ENCODE assay signal across 24 cellular contexts in the genomic region with DNA sequence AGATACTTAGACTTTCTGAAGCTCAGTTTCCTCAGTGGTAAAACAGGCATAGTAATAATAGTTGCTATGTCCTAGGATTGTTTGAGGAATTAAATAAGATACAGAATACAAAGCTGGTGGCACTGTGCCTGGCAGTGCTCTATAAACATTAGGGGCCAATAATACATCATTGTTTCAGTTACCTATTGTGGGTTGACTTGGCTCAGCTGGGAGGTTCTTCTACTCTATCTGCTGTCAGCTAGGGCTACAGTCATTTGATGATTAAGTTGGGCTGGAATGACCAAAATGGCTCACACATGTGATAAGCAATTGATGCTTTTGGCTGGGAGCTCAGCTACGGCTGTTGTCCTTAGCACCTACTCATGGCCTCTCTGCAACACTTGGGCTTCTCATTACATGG.
"Had no signal": no experiment of that assay in that cellular context is flagged by ENCODE, and none has a peak within 500 bp of the region (broad histone marks: within the 10 kb centered on the region; RNA-seq: fewer than 3 reads in every experiment).

No MANE protein-coding gene starts in this region.

- H3K4me1 ChIP-seq: Peyer's patch, SJCRH30 had no signal

- H3K27ac ChIP-seq: brain microvascular endothelial cell, cardiac muscle cell, Peyer's patch, RWPE1, SJCRH30, WERI-Rb-1 had no signal

- H3K27ac Mint-ChIP-seq: activated CD4-positive, alpha-beta T cell treated with anti-CD3 and anti-CD28 coated beads for 36 hours; activated CD8-positive, alpha-beta T cell treated with anti-CD3 and anti-CD28 coated beads for 36 hours; activated naive CD4-positive, alpha-beta T cell treated with anti-CD3 and anti-CD28 coated beads, Interleukin-2, amount 10 ng/mL, durations not matched to agents 7 days and 5 days; activated naive CD8-positive, alpha-beta T cell treated with anti-CD3 and anti-CD28 coated beads for 36 hours; activated T-helper 2 cell treated with anti-CD3 and anti-CD28 coated beads, Interferon-gamma antibody, Interleukin-2, Interleukin-4, amounts not matched to agents 10 μg/mL and 5 μg/mL and 100 μg/mL, durations not matched to agents 14 hours and 24 hours and 36 hours had no signal

- H3K4me3 ChIP-seq: cardiac muscle cell, Peyer's patch, SJCRH30 had no signal

- ATAC-seq: activated CD4-positive, alpha-beta T cell treated with anti-CD3 and anti-CD28 coated beads for 36 hours; activated CD8-positive, alpha-beta T cell treated with anti-CD3 and anti-CD28 coated beads for 36 hours; activated T-cell treated with anti-CD3 and anti-CD28 coated beads, Interleukin-2, amount 50 U/mL, for 72 hours had no signal

- DNase-seq: activated CD4-positive, alpha-beta T cell treated with anti-CD3 and anti-CD28 coated beads for 36 hours; activated CD8-positive, alpha-beta memory T cell treated with anti-CD3 and anti-CD28 coated beads, Interleukin-2, amount 50 U/mL, for 4 hours; activated CD8-positive, alpha-beta T cell treated with anti-CD3 and anti-CD28 coated beads for 36 hours; activated gamma-delta T cell treated with Interleukin-2 at 50 U/mL for 16 hours; activated naive CD4-positive, alpha-beta T cell treated with anti-CD3 and anti-CD28 coated beads, Interleukin-2, amount 10 ng/mL, durations not matched to agents 7 days and 5 days; activated naive CD8-positive, alpha-beta T cell treated with anti-CD3 and anti-CD28 coated beads for 36 hours; activated T-cell treated with anti-CD3 and anti-CD28 coated beads, Interleukin-2, amount 50 U/mL, for 72 hours; brain microvascular endothelial cell; NCI-H1092; NCI-H1417; NCI-H2029; NCI-H2107; NCI-H2171 treated with DMSO at 0.1 percent for 48 hours; NCI-H345; NCI-H510A; Peyer's patch; Right ventricle myocardium superior; SJCRH30; SK-N-SH; T-helper 1 cell; WERI-Rb-1 had no signal

- H3K9me3 Mint-ChIP-seq: activated naive CD4-positive, alpha-beta T cell treated with anti-CD3 and anti-CD28 coated beads, Interleukin-2, amount 10 ng/mL, durations not matched to agents 7 days and 5 days had no signal

- H3K4me1 Mint-ChIP-seq: activated naive CD4-positive, alpha-beta T cell treated with anti-CD3 and anti-CD28 coated beads, Interleukin-2, amount 10 ng/mL, durations not matched to agents 7 days and 5 days had no signal

- H3K27me3 ChIP-seq: brain microvascular endothelial cell, cardiac muscle cell, Peyer's patch, SJCRH30 had no signal

- H3K36me3 Mint-ChIP-seq: activated naive CD4-positive, alpha-beta T cell treated with anti-CD3 and anti-CD28 coated beads, Interleukin-2, amount 10 ng/mL, durations not matched to agents 7 days and 5 days; activated naive CD8-positive, alpha-beta T cell treated with anti-CD3 and anti-CD28 coated beads for 36 hours had no signal

- H3K9ac ChIP-seq: SK-N-SH had no signal

- H3K4me2 ChIP-seq: SK-N-SH had no signal

- H3K27me3 Mint-ChIP-seq: activated CD4-positive, alpha-beta T cell treated with anti-CD3 and anti-CD28 coated beads for 36 hours; activated CD8-positive, alpha-beta T cell treated with anti-CD3 and anti-CD28 coated beads for 36 hours; activated naive CD4-positive, alpha-beta T cell treated with anti-CD3 and anti-CD28 coated beads, Interleukin-2, amount 10 ng/mL, durations not matched to agents 7 days and 5 days; activated naive CD8-positive, alpha-beta T cell treated with anti-CD3 and anti-CD28 coated beads for 36 hours had no signal

- H3K4me3 Mint-ChIP-seq: activated CD4-positive, alpha-beta T cell treated with anti-CD3 and anti-CD28 coated beads for 36 hours; activated CD8-positive, alpha-beta T cell treated with anti-CD3 and anti-CD28 coated beads for 36 hours; activated naive CD4-positive, alpha-beta T cell treated with anti-CD3 and anti-CD28 coated beads, Interleukin-2, amount 10 ng/mL, durations not matched to agents 7 days and 5 days; activated naive CD8-positive, alpha-beta T cell treated with anti-CD3 and anti-CD28 coated beads for 36 hours; activated T-cell treated with anti-CD3 and anti-CD28 coated beads, Interleukin-2, amount 50 U/mL, for 72 hours had no signal

- H3K36me3 ChIP-seq: brain microvascular endothelial cell, cardiac muscle cell, Peyer's patch, SJCRH30, WERI-Rb-1 had no signal
